In the genomic region with DNA sequence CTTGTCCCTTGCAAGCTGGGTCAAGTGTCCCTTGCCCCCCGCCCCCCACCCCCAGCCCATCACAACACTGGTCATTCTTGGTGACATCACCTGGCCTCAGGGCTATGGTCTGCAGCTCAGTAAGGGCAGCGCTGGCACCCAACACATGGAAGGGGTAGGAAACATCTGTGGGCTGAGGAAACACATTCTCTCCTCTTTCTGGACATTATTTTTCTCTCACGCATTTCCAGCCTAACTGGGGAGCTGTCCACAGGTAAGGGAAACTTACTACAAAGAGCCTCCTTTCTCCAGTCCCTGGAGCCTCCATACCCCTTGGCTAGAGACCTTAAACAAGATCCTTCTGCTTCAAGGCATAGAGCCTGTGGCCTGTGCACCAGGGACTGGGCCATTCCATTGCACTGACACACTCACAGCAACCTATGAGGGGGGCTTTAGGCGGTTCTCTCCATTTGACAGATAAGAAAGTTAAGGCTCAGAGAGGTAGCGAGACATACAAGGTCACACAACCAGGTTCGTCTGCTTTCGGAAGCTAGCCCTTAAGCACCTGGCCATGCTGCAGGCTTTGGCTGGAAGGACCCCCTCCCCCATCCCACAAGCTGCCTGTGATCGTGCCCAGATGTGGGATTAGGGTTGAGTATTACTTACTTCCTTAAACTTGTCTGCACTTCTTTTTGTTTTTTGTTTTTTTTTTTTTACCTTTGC, we compare ENCODE assay signal across 13 cellular contexts. TPM values are rescaled to one million over a fixed set of nuclear protein-coding genes. Genes with fewer than 3 reads are reported as not detected.
DNase-seq lines count a peak whose midpoint lies in the region; ATAC-seq, FAIRE-seq and TF ChIP-seq lines count a peak whose summit lies in the region.
"Had no signal": no experiment of that assay in that cellular context is flagged by ENCODE, and none has a peak within 500 bp of the region (broad histone marks: within the 10 kb centered on the region; RNA-seq: fewer than 3 reads in every experiment).

No MANE protein-coding gene starts in this region.

- no peaks in the 10 kb centered on the region for H4K20me1 ChIP-seq in OCI-LY7 (ENCODE audit: insufficient read depth, low read length)
- peaks cover 44% of the 10 kb centered on the region for H4K20me1 ChIP-seq in smooth muscle cell (ENCODE audit: low read depth)

- H2AFZ ChIP-seq in OCI-LY7 (ENCODE audit: low read length) (no peak overlapping the region), smooth muscle cell (ENCODE audit: low read depth) (no peak overlapping the region)

- H3K4me3 ChIP-seq in OCI-LY7 (ENCODE audit: low read depth, low read length, poor library complexity, severe bottlenecking) (peak overlapping the region; percentile 28), smooth muscle cell (no peak overlapping the region)

- intact Hi-C loops in OCI-LY7 (cut with micrococcal nuclease; ENCODE audit: unreplicated experiment) = loop anchor here (1.0 kb wide), 2 partner anchors 19 to 53 kb away; no protein-coding TSS in a partner anchor

- H3K36me3 ChIP-seq in OCI-LY7 (ENCODE audit: insufficient read depth, low read length) (peaks cover 11% of the 10 kb centered on the region; the same call in 1 of the 2 replicates), smooth muscle cell (ENCODE audit: low read depth) (no peaks in the 10 kb centered on the region)

- CTCF ChIA-PET in OCI-LY7 (lab: Charles Lee; ENCODE audit: unreplicated experiment) = interaction anchor here (0.9 to 5.2 kb wide), 2 partner anchors 20 to 55 kb away, joined by 3 to 49 read pairs; no protein-coding TSS in a partner anchor

- H3K4me1 ChIP-seq in OCI-LY7 (ENCODE audit: insufficient read depth, low read length, poor library complexity, severe bottlenecking) (peaks cover 69% of the 10 kb centered on the region), smooth muscle cell (ENCODE audit: low read depth) (peaks cover 58% of the 10 kb centered on the region)

- WGBS in smooth muscle cell (ENCODE audit: low lambda C conversion rate) = 57% methylated on average over 8 of the region's 8 CpGs

- H3K79me2 ChIP-seq in OCI-LY7 (ENCODE audit: insufficient read depth, low read depth, low read length) = no peaks in the 10 kb centered on the region
- peaks cover 27% of the 10 kb centered on the region for H3K79me2 ChIP-seq in smooth muscle cell (ENCODE audit: low read depth)

- no peaks in the 10 kb centered on the region for H3K9me2 ChIP-seq in OCI-LY7 (ENCODE audit: insufficient read depth, low read length)

- H3K9me3 ChIP-seq in OCI-LY7 (ENCODE audit: low read length) = no peaks in the 10 kb centered on the region
- H3K9me3 ChIP-seq in smooth muscle cell (replicated peaks; ENCODE audit: low read depth) = no peaks in the 10 kb centered on the region

- H3K27me3 ChIP-seq in smooth muscle cell (ENCODE audit: low read depth) = no peaks in the 10 kb centered on the region

- BruUV-seq in OCI-LY7 (replicated peaks; lab: Mats Ljungman, UMichigan) = no TSS peak

- peaks cover 20% of the 10 kb centered on the region for H3F3A ChIP-seq in smooth muscle cell (ENCODE audit: low read depth)

- no peak for ATAC-seq in GM21367 (IDR thresholded peaks at IDR 0.05; ENCODE audit: unreplicated experiment)

- POLR2A ChIA-PET in OCI-LY7 (lab: Charles Lee) = interaction anchor here (0.6 to 2.7 kb wide), 7 partner anchors 14 to 266 kb away, joined by 3 to 19 read pairs (median 4); no protein-coding TSS in a partner anchor

- peak; percentile 85 for DNase-seq in OCI-LY7 (ENCODE audit: low spot score)
- peak; percentile 18 for DNase-seq in fibroblast of peridontal ligament (ENCODE audit: extremely low read depth)
- DNase-seq in smooth muscle cell (lab: John Stamatoyannopoulos, UW; ENCODE audit: unreplicated experiment) = no peak
- DNase-seq in NCI-H1930 (lab: John Stamatoyannopoulos, UW) = no peak
- DNase-seq in medulla oblongata (ENCODE audit: extremely low spot score) = no peak
- DNase-seq in activated CD4-positive, alpha-beta T cell treated with anti-CD3 and anti-CD28 coated beads, Interleukin-2, amount 50 U/mL, for 48 hours = no peak
- DNase-seq: amniotic stem cell; CD4-positive, alpha-beta memory T cell; NCI-H446; stimulated activated CD4-positive, alpha-beta T cell treated with anti-CD3 and anti-CD28 coated beads, Interleukin-4, amount 100 ng/mL, for 1 hour; stimulated activated naive CD8-positive, alpha-beta T cell treated with anti-CD3 and anti-CD28 coated beads, Interleukin-15, amount 100 ng/mL, for 72 hours had no signal

- H3K4me2 ChIP-seq in OCI-LY7 (ENCODE audit: low read length) (peak overlapping the region; percentile 74), smooth muscle cell (peak overlapping the region; percentile 1)

- no peak overlapping the region for H3K9ac ChIP-seq in smooth muscle cell (ENCODE audit: low read depth)

- TF ChIP-seq CTCF in OCI-LY7 (conservative IDR thresholded peaks at IDR 0.05; ENCODE audit: low read length) (no peak), smooth muscle cell (IDR thresholded peaks at IDR 0.05; ENCODE audit: borderline replicate concordance, insufficient read depth, poor library complexity, severe bottlenecking) (no peak)

- H3K27ac ChIP-seq in OCI-LY7 (ENCODE audit: low read depth, low read length, poor library complexity, severe bottlenecking) = peak overlapping the region; percentile 90
- peak overlapping the region; percentile 98 for H3K27ac ChIP-seq in smooth muscle cell (ENCODE audit: low read depth)

- FAIRE-seq in G401.6 (lab: Jason Lieb, UNC) = peak; percentile 36

RNA-seq across cellular contexts. Expression of gene CXXC5, which starts 40.7 kb away (rescaled TPM):
- 108 and 113 TPM in 2 replicates for total RNA-seq in OCI-LY7 (2014; rRNA removed; shearing (Covaris generic))
- total RNA-seq in OCI-LY7 (2022) (26.7 and 30.4 TPM in 2 replicates), smooth muscle cell (85.5 and 103 TPM in 2 replicates)
- 139 and 175 TPM in 2 replicates for polyA plus RNA-seq in smooth muscle cell

Comparison
In these comparisons a context has a peak if more than half of its experiments do, and no peak if none do; other contexts are left out.
1. DNase-seq: peak in OCI-LY7 (single experiment) and fibroblast of peridontal ligament (single experiment); none in smooth muscle cell (single experiment), NCI-H1930 (0 of 2), medulla oblongata (single experiment) and activated CD4-positive, alpha-beta T cell treated with anti-CD3 and anti-CD28 coated beads, Interleukin-2, amount 50 U/mL, for 48 hours (0 of 2).